ENCODE assay signal across 9 cellular contexts in genomic region chr3:37904614-37905047, GRCh38. TPM values are rescaled to one million over a fixed set of nuclear protein-coding genes. Genes with fewer than 3 reads are reported as not detected.
DNase-seq lines count a peak whose midpoint lies in the region; ATAC-seq and TF ChIP-seq lines count a peak whose summit lies in the region.
"Had no signal": no experiment of that assay in that cellular context is flagged by ENCODE, and none has a peak within 500 bp of the region (broad histone marks: within the 10 kb centered on the region; RNA-seq: fewer than 3 reads in every experiment).

No MANE protein-coding gene starts in this region.

- ATAC-seq in left ventricle myocardium superior (peak; percentile 33), thoracic aorta (ENCODE audit: insufficient number of reproducible peaks, low FRiP score, low read depth) (no peak), HG02623 (IDR thresholded peaks at IDR 0.05; ENCODE audit: unreplicated experiment) (no peak), HG03039 (IDR thresholded peaks at IDR 0.05; ENCODE audit: unreplicated experiment) (no peak)

- no peak for TF ChIP-seq CTCF in astrocyte of the spinal cord (IDR thresholded peaks at IDR 0.05; ENCODE audit: low read depth, low read length)
- no peak for TF ChIP-seq CTCF in thoracic aorta (IDR thresholded peaks at IDR 0.05)

- H3K27me3 ChIP-seq in HUES48 (ENCODE audit: control insufficient read depth, insufficient read depth, low read length) (no peaks in the 10 kb centered on the region), thoracic aorta (replicated peaks; ENCODE audit: insufficient read depth) (no peaks in the 10 kb centered on the region)

- in situ Hi-C loops in astrocyte of the spinal cord (cut with HindIII; ENCODE audit: low sequenced_read_pairs): no loop called here

- H3K27ac ChIP-seq in HUES48 (ENCODE audit: low read depth, low read length) (peak overlapping the region; percentile 2), thoracic aorta (peak overlapping the region; percentile 55 to 74)

- intact Hi-C loops in left ventricle myocardium superior (cut with micrococcal nuclease): no loop called here

- H3K4me3 ChIP-seq in HUES48 (ENCODE audit: low read depth, low read length) (no peak overlapping the region), astrocyte of the spinal cord (ENCODE audit: low read depth, low read length) (no peak overlapping the region), thoracic aorta (no peak overlapping the region)

- H3K36me3 ChIP-seq in HUES48 (ENCODE audit: control insufficient read depth, insufficient read depth, low read length) (no peaks in the 10 kb centered on the region), thoracic aorta (no peaks in the 10 kb centered on the region)

- H3K9ac ChIP-seq in HUES48 (ENCODE audit: low read depth, low read length): no peak overlapping the region

- no peaks in the 10 kb centered on the region for H3K9me3 ChIP-seq in HUES48 (ENCODE audit: control insufficient read depth, insufficient read depth, low read length)
- no peaks in the 10 kb centered on the region for H3K9me3 ChIP-seq in thoracic aorta

- DNase-seq in astrocyte of the spinal cord (ENCODE audit: low read depth, low spot score) (peak; percentile 57), left ventricle myocardium superior (no peak), thoracic aorta (ENCODE audit: low spot score) (no peak), activated gamma-delta T cell (lab: John Stamatoyannopoulos, UW) (no peak)
- DNase-seq: cortex of kidney, SW 1271 had no signal

- H3K4me1 ChIP-seq in HUES48 (ENCODE audit: control insufficient read depth, insufficient read depth, low read length) (peaks cover 28% of the 10 kb centered on the region), thoracic aorta (ENCODE audit: control insufficient read depth in 1 of 2, low read depth in 2 of 2) (peaks cover 33 to 62% of the 10 kb centered on the region in 2 donors)

RNA-seq across cellular contexts. Expression of gene CTDSPL, which starts 43.0 kb away (rescaled TPM):
- total RNA-seq in left ventricle myocardium superior (53.8 TPM), thoracic aorta (10 to 100 TPM; 55.0 to 59.6 TPM)
